In the genomic region with DNA sequence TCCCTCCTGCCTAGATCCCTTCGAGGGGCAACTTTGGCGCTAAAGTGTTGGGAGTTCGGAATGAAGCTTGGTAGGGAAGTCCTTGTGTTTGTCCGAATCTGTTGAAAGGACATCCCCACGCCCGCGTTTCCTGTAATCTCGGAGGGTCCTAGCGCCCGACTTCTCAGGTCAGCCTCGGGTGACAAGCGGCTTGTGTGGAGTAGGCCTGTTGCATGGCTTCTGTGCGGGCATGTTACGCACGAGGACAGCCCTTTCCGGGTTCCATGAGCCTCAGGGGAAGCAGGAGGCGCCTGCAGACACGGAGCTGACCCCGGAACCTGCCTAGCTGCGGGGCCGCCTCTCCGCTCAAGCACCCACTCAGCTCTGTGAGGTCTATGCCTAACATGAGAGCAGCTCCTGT, we compare ENCODE assay signal across 9 cellular contexts. TPM values are rescaled to one million over a fixed set of nuclear protein-coding genes. Genes with fewer than 3 reads are reported as not detected.
A peak's percentile ranks its signal among the peaks of the same experiment; 100 is the strongest.
DNase-seq lines count a peak whose midpoint lies in the region; ATAC-seq and TF ChIP-seq lines count a peak whose summit lies in the region.
"Had no signal": no experiment of that assay in that cellular context is flagged by ENCODE, and none has a peak within 500 bp of the region (broad histone marks: within the 10 kb centered on the region; RNA-seq: fewer than 3 reads in every experiment).

No MANE protein-coding gene starts in this region.

- H3K4me1 ChIP-seq in GM23248 (ENCODE audit: insufficient read depth) (peaks cover 18% of the 10 kb centered on the region), right cardiac atrium (ENCODE audit: control insufficient read depth, insufficient read depth, low read length) (peaks cover 9% of the 10 kb centered on the region), smooth muscle cell (ENCODE audit: low read depth) (peaks cover 25% of the 10 kb centered on the region)

- H2AFZ ChIP-seq in GM23248 = no peak overlapping the region
- H2AFZ ChIP-seq in smooth muscle cell (ENCODE audit: low read depth) = no peak overlapping the region

- H3K4me2 ChIP-seq in GM23248 (ENCODE audit: unreplicated experiment) (no peak overlapping the region), smooth muscle cell (peak overlapping the region; percentile 85)

- CTCF ChIA-PET in activated CD8-positive, alpha-beta T cell treated with anti-CD3 and anti-CD28 coated beads, Interleukin-2, amount 10 ng/mL, durations not matched to agents 7 days and 5 days (lab: Charles Lee) = interaction anchor here (1.2 to 1.8 kb wide), 3 partner anchors 28 to 106 kb away, joined by 3 to 4 read pairs (median 3); partner anchors contain the start of gene AP5Z1

- intact Hi-C loops in right cardiac atrium (cut with DNase I) = loop anchor here in 1 of 4 donors (5.0 kb wide), 1 partner anchor 65 kb away; the partner anchor contains the start of gene FOXK1

- H3K79me2 ChIP-seq in GM23248 (ENCODE audit: insufficient read depth) = peaks cover 81% of the 10 kb centered on the region
- H3K79me2 ChIP-seq in smooth muscle cell (ENCODE audit: low read depth) = peaks cover 50% of the 10 kb centered on the region

- H3K27me3 Mint-ChIP-seq in activated CD8-positive, alpha-beta T cell treated with anti-CD3 and anti-CD28 coated beads, Interleukin-2, amount 10 ng/mL, durations not matched to agents 7 days and 5 days (ENCODE audit: low read depth) = no peaks in the 10 kb centered on the region
- peaks cover 2% of the 10 kb centered on the region for H3K27me3 Mint-ChIP-seq in nephron progenitor cell (ENCODE audit: low read depth, poor library complexity)

- 96 to 97% methylated on average over 22 of the region's 22 CpGs for WGBS in GM23248 (ENCODE audit: low coverage in 1 of 2, low lambda C conversion rate in 2 of 2, missing lambda C conversion rate in 2 of 2), 2 experiments
- 71% methylated on average over 22 of the region's 22 CpGs for WGBS in right cardiac atrium
- 94% methylated on average over 22 of the region's 22 CpGs for WGBS in smooth muscle cell (ENCODE audit: low lambda C conversion rate)

- H3K36me3 Mint-ChIP-seq in activated CD8-positive, alpha-beta T cell treated with anti-CD3 and anti-CD28 coated beads, Interleukin-2, amount 10 ng/mL, durations not matched to agents 7 days and 5 days (ENCODE audit: low read depth) = peaks cover 31% of the 10 kb centered on the region
- peaks cover 45% of the 10 kb centered on the region for H3K36me3 Mint-ChIP-seq in nephron progenitor cell (ENCODE audit: low read depth)

- POLR2A ChIA-PET in activated CD8-positive, alpha-beta T cell treated with anti-CD3 and anti-CD28 coated beads, Interleukin-2, amount 10 ng/mL, durations not matched to agents 7 days and 5 days (lab: Charles Lee) = interaction anchor here (1.0 to 2.7 kb wide), 2 partner anchors 29 to 106 kb away, joined by 7 to 24 read pairs; partner anchors contain the start of gene AP5Z1

- H3K4me3 Mint-ChIP-seq in activated CD8-positive, alpha-beta T cell treated with anti-CD3 and anti-CD28 coated beads, Interleukin-2, amount 10 ng/mL, durations not matched to agents 7 days and 5 days = peak overlapping the region; percentile 28
- H3K4me3 Mint-ChIP-seq in nephron progenitor cell = no peak overlapping the region

- H4K20me1 ChIP-seq in GM23248 (ENCODE audit: insufficient read depth) (no peaks in the 10 kb centered on the region), smooth muscle cell (ENCODE audit: low read depth) (peaks cover under 1% of the 10 kb centered on the region)

- peaks cover 8% of the 10 kb centered on the region; the same call in 1 of the 2 replicates for H3K36me3 ChIP-seq in GM23248 (ENCODE audit: low read depth)
- no peaks in the 10 kb centered on the region for H3K36me3 ChIP-seq in smooth muscle cell (ENCODE audit: low read depth)

- H3K9me3 ChIP-seq in GM23248 (ENCODE audit: low read depth) (no peaks in the 10 kb centered on the region), right cardiac atrium (ENCODE audit: control insufficient read depth, low read length) (no peaks in the 10 kb centered on the region), smooth muscle cell (replicated peaks; ENCODE audit: low read depth) (no peaks in the 10 kb centered on the region)

- H3K4me1 Mint-ChIP-seq in activated CD8-positive, alpha-beta T cell treated with anti-CD3 and anti-CD28 coated beads, Interleukin-2, amount 10 ng/mL, durations not matched to agents 7 days and 5 days (ENCODE audit: low read depth) = peaks cover 53% of the 10 kb centered on the region
- peaks cover 71% of the 10 kb centered on the region for H3K4me1 Mint-ChIP-seq in nephron progenitor cell

- no peak for ATAC-seq in activated CD8-positive, alpha-beta T cell treated with anti-CD3 and anti-CD28 coated beads, Interleukin-2, amount 10 ng/mL, durations not matched to agents 7 days and 5 days
- ATAC-seq in right cardiac atrium = no peak
- ATAC-seq in HG02852 (IDR thresholded peaks at IDR 0.05; ENCODE audit: unreplicated experiment) = no peak

- no peak for DNase-seq in GM23248
- no peak for DNase-seq in activated CD8-positive, alpha-beta T cell treated with anti-CD3 and anti-CD28 coated beads, Interleukin-2, amount 10 ng/mL, durations not matched to agents 7 days and 5 days
- DNase-seq in right cardiac atrium = peak in 2 of 3 donors; percentile 62 to 74
- DNase-seq in smooth muscle cell (lab: John Stamatoyannopoulos, UW; ENCODE audit: unreplicated experiment) = no peak
- no peak for DNase-seq in NCI-H1092 (lab: John Stamatoyannopoulos, UW)
- no peak for DNase-seq in NCI-H82 (lab: John Stamatoyannopoulos, UW)
- no peak for DNase-seq in nephron progenitor cell
- DNase-seq: NK-92 treated with Interleukin-12 subunit alpha and Interleukin-12 subunit beta, amount 100 ng/mL, for 24 hours had no signal

- no peaks in the 10 kb centered on the region for H3K9me2 ChIP-seq in GM23248 (ENCODE audit: insufficient read depth)

- H3K4me3 ChIP-seq in GM23248 = no peak overlapping the region
- no peak overlapping the region for H3K4me3 ChIP-seq in right cardiac atrium (ENCODE audit: low read length)
- no peak overlapping the region for H3K4me3 ChIP-seq in smooth muscle cell

- H3K27ac ChIP-seq in GM23248 (peak overlapping the region; percentile 99), right cardiac atrium (ENCODE audit: low read length) (peak overlapping the region; percentile 75), smooth muscle cell (ENCODE audit: low read depth) (peak overlapping the region; percentile 99)

- no peaks in the 10 kb centered on the region for H3K9me3 Mint-ChIP-seq in activated CD8-positive, alpha-beta T cell treated with anti-CD3 and anti-CD28 coated beads, Interleukin-2, amount 10 ng/mL, durations not matched to agents 7 days and 5 days (ENCODE audit: insufficient read depth)
- no peaks in the 10 kb centered on the region for H3K9me3 Mint-ChIP-seq in nephron progenitor cell

- H3K27me3 ChIP-seq in GM23248 (replicated peaks; ENCODE audit: insufficient read depth) = no peaks in the 10 kb centered on the region
- H3K27me3 ChIP-seq in right cardiac atrium (ENCODE audit: control insufficient read depth, insufficient read depth) = no peaks in the 10 kb centered on the region
- no peaks in the 10 kb centered on the region for H3K27me3 ChIP-seq in smooth muscle cell (ENCODE audit: low read depth)

- peak overlapping the region; percentile 77 for H3K27ac Mint-ChIP-seq in activated CD8-positive, alpha-beta T cell treated with anti-CD3 and anti-CD28 coated beads, Interleukin-2, amount 10 ng/mL, durations not matched to agents 7 days and 5 days
- H3K27ac Mint-ChIP-seq in nephron progenitor cell = no peak overlapping the region

- no peak for TF ChIP-seq CTCF in smooth muscle cell (IDR thresholded peaks at IDR 0.05; ENCODE audit: borderline replicate concordance, insufficient read depth, poor library complexity, severe bottlenecking)
- TF ChIP-seq CTCF in nephron progenitor cell (IDR thresholded peaks at IDR 0.05) = no peak

- peaks cover 41% of the 10 kb centered on the region for H3F3A ChIP-seq in GM23248 (ENCODE audit: insufficient read depth)
- H3F3A ChIP-seq in smooth muscle cell (ENCODE audit: low read depth) = peaks cover 24% of the 10 kb centered on the region

- in situ Hi-C loops in GM23248 (cut with MboI) = no loop called here

- H3K9ac ChIP-seq in GM23248 (0 out of 2 replicates have a peak overlapping the region, but pooled peaks have one; percentile 94), smooth muscle cell (ENCODE audit: low read depth) (no peak overlapping the region)

RNA-seq across cellular contexts. Expression of gene AP5Z1, which starts 28.4 kb away (rescaled TPM):
- total RNA-seq in GM23248 (2014; rRNA removed; shearing (Covaris generic)) = 44.5 and 48.7 TPM in 2 replicates
- polyA plus RNA-seq in GM23248 (2016; fragmentation: Nextera tagmentation; extraction: Ambion mirVana) = 31.1 and 31.2 TPM in 2 replicates
- 10 to 100 TPM; 47.3 to 55.0 TPM for total RNA-seq in activated CD8-positive, alpha-beta T cell treated with anti-CD3 and anti-CD28 coated beads, Interleukin-2, amount 10 ng/mL, durations not matched to agents 7 days and 5 days
- 10 to 100 TPM; 10.5 to 17.3 (median 15.2) TPM for total RNA-seq in right cardiac atrium
- 12.4 TPM for polyA plus RNA-seq in right cardiac atrium
- 16.6 and 24.6 TPM in 2 replicates for total RNA-seq in smooth muscle cell
- polyA plus RNA-seq in smooth muscle cell = 37.6 and 48.2 TPM in 2 replicates

Comparison
In these comparisons a context has a peak if more than half of its experiments do, and no peak if none do; other contexts are left out.
1. DNase-seq: peak in right cardiac atrium (2 of 3); none in GM23248 (single experiment), activated CD8-positive, alpha-beta T cell treated with anti-CD3 and anti-CD28 coated beads, Interleukin-2, amount 10 ng/mL, durations not matched to agents 7 days and 5 days (single experiment), smooth muscle cell (single experiment), NCI-H1092 (single experiment), NCI-H82 (single experiment) and nephron progenitor cell (single experiment).
2. Peak in every context shown above with its lines, with median percentiles within 50 percentile points of each other: H3K27ac ChIP-seq.